Comparison of ENCODE assay signal across 7 cellular contexts in the genomic region with DNA sequence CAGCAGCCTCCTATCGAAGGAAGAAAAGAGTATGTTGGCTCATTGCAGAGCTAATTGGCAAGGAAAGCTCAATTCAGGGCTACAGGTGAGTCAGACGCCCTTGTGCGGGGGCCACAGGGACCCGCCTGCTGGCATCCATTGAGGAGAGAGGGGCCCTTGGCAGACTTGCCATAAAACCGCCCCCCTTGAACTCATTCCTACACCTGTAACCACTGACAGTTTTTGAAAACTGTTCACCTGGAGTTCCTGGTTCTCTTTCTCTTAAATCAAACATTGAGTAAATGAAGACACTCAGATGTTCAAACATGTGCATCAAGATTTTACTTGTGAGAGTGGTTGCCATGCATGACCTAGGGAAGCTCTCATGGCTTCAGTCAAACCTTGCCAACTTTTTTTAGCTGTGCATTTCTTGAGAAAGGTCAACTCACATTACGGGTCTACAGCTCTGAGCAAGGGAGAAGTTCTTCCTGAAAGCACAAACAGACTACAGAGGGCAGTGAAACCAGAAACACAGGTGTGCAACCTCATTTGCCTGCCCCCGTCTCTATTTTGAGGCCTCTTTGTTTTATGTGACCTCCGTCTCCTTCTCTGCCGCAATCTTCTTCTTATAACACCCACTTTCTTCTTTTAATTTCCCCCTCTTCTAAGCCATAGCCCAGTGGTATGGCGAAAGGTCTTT.
DNase-seq lines count a peak whose midpoint lies in the region; ATAC-seq and TF ChIP-seq lines count a peak whose summit lies in the region.

No MANE protein-coding gene starts in this region.

- no peaks in the 10 kb centered on the region for H3K9me3 Mint-ChIP-seq in H9

- H3K18ac ChIP-seq in H9 (ENCODE audit: insufficient read length, low read depth, low read length): no peak overlapping the region

- WGBS in H9 (ENCODE audit: extremely low coverage, insufficient read length, low lambda C conversion rate): no CpG with 5 or more reads among the region's 10 CpGs

- no peak overlapping the region for H4K8ac ChIP-seq in H9 (replicated peaks; ENCODE audit: insufficient read length, low read depth, low read length)

- H3K56ac ChIP-seq in H9 (ENCODE audit: insufficient read length, low read depth, low read length): no peak overlapping the region

- H2BK120ac ChIP-seq in H9 (ENCODE audit: low read depth, low read length, poor library complexity, severe bottlenecking): no peak overlapping the region

- no peak overlapping the region for H3K4me3 Mint-ChIP-seq in H9

- H3K79me1 ChIP-seq in H9 (ENCODE audit: insufficient read depth, low read depth, low read length, poor library complexity, severe bottlenecking): no peaks in the 10 kb centered on the region

- no peaks in the 10 kb centered on the region for H3K79me2 ChIP-seq in H9 (ENCODE audit: insufficient read depth, low read length)

- H3K4ac ChIP-seq in H9 (ENCODE audit: low read depth, low read length): no peak overlapping the region

- H3K27ac ChIP-seq in KOPT-K1 (ENCODE audit: low read depth, low read length, poor library complexity, severe bottlenecking) (peak overlapping the region; percentile 9), H9 (ENCODE audit: insufficient read length, low read depth, low read length) (no peak overlapping the region)

- no peaks in the 10 kb centered on the region; the same call in 1 of the 2 replicates for H3K27me3 Mint-ChIP-seq in H9 (ENCODE audit: low read depth)

- no peaks in the 10 kb centered on the region for H3K9me3 ChIP-seq in KOPT-K1 (ENCODE audit: insufficient read depth, low read length, poor library complexity, severe bottlenecking)
- no peaks in the 10 kb centered on the region for H3K9me3 ChIP-seq in mucosa of descending colon
- no peaks in the 10 kb centered on the region for H3K9me3 ChIP-seq in H9 (ENCODE audit: control insufficient read depth, low read depth, low read length)

- intact Hi-C loops in mucosa of descending colon (cut with DNase I, micrococcal nuclease): no loop called here

- H3T11ph ChIP-seq in H9 (ENCODE audit: low read length): no peak overlapping the region

- peaks cover 12% of the 10 kb centered on the region for H3K4me1 ChIP-seq in mucosa of descending colon (ENCODE audit: low read depth)
- no peaks in the 10 kb centered on the region for H3K4me1 ChIP-seq in H9 (ENCODE audit: insufficient read depth, low read length)

- no peak overlapping the region for H2BK15ac ChIP-seq in H9 (ENCODE audit: low read depth, low read length)

- ATAC-seq in GM18858 (IDR thresholded peaks at IDR 0.05; ENCODE audit: unreplicated experiment) (peak; percentile 64), GM21737 (IDR thresholded peaks at IDR 0.05; ENCODE audit: unreplicated experiment) (peak; percentile 70), mucosa of descending colon (peak; percentile 37)

- H4K91ac ChIP-seq in H9 (ENCODE audit: insufficient read length, low read depth, low read length): no peak overlapping the region

- H3K27me3 ChIP-seq in H9 (ENCODE audit: insufficient read depth, low read length): no peaks in the 10 kb centered on the region

- H3K9ac ChIP-seq in H9 (ENCODE audit: extremely low read depth, insufficient read length, low read length): no peak overlapping the region

- H4K5ac ChIP-seq in H9 (ENCODE audit: insufficient read length, low read depth, low read length): no peak overlapping the region

- no peaks in the 10 kb centered on the region for H3K23me2 ChIP-seq in H9 (ENCODE audit: insufficient read length, low read depth, low read length, poor library complexity, severe bottlenecking)

- no peak for DNase-seq in mucosa of descending colon
- no peak for DNase-seq in NCI-H1105 (lab: John Stamatoyannopoulos, UW)
- DNase-seq in H9: no peak
- no peak for DNase-seq in NCI-H2107 treated with DMSO at 0.1 percent for 48 hours (lab: John Stamatoyannopoulos, UW; ENCODE audit: unreplicated experiment)

- no peak overlapping the region for H3K4me2 ChIP-seq in H9 (ENCODE audit: insufficient read depth, insufficient read length, low read length)

- H2AK5ac ChIP-seq in H9 (ENCODE audit: insufficient read length, low read length): no peak overlapping the region

- no peak overlapping the region for H2BK20ac ChIP-seq in H9 (ENCODE audit: low read depth, low read length, poor library complexity, severe bottlenecking)

- no peak overlapping the region for H3K23ac ChIP-seq in H9 (ENCODE audit: insufficient read length, low read depth, low read length)

- H3K4me1 Mint-ChIP-seq in H9: peaks cover 4 to 9% of the 10 kb centered on the region in 2 experiments; a peak in 2 of 4 replicates

- H4K20me1 ChIP-seq in H9 (ENCODE audit: control insufficient read depth, insufficient read depth, insufficient read length): no peaks in the 10 kb centered on the region

- no peak for TF ChIP-seq CTCF in mucosa of descending colon (IDR thresholded peaks at IDR 0.05)
- no peak for TF ChIP-seq CTCF in H9 (conservative IDR thresholded peaks at IDR 0.05)

- H3K27ac Mint-ChIP-seq in H9: no peak overlapping the region

- no peaks in the 10 kb centered on the region for H3K36me3 Mint-ChIP-seq in H9 (ENCODE audit: insufficient read depth in 1 of 3, low read depth in 3 of 3)

- no peak overlapping the region for H3K4me3 ChIP-seq in mucosa of descending colon

- H2AFZ ChIP-seq in H9 (ENCODE audit: low read length): no peak overlapping the region

- no peak overlapping the region for H3K14ac ChIP-seq in H9 (ENCODE audit: insufficient read depth, low read length)

- H2BK12ac ChIP-seq in H9 (ENCODE audit: insufficient read length, low read depth, low read length): no peak overlapping the region

- H2BK5ac ChIP-seq in H9 (ENCODE audit: insufficient read length, low read length): no peak overlapping the region

- H3K36me3 ChIP-seq in KOPT-K1 (ENCODE audit: insufficient read depth, low read length) (no peaks in the 10 kb centered on the region), mucosa of descending colon (ENCODE audit: low read depth) (no peaks in the 10 kb centered on the region)
